In genomic region chr17:21354796-21355385, GRCh38 we compare ENCODE assay signal across 16 cellular contexts. TPM values are rescaled to one million over a fixed set of nuclear protein-coding genes. Genes with fewer than 3 reads are reported as not detected.
DNase-seq lines count a peak whose midpoint lies in the region; ATAC-seq and TF ChIP-seq lines count a peak whose summit lies in the region.
"Had no signal": no experiment of that assay in that cellular context is flagged by ENCODE, and none has a peak within 500 bp of the region (broad histone marks: within the 10 kb centered on the region; RNA-seq: fewer than 3 reads in every experiment).

No MANE protein-coding gene starts in this region.

- H2AFZ ChIP-seq in IMR-90 (replicated peaks; ENCODE audit: low read length, poor library complexity) (peak overlapping the region; percentile 15), neural progenitor cell (replicated peaks) (no peak overlapping the region)

- ATAC-seq in IMR-90 (ENCODE audit: low read depth) = no peak
- ATAC-seq: A549; CD8-positive, alpha-beta T cell; HepG2 had no signal

- H3K36me3 ChIP-seq in HEK293 (ENCODE audit: control insufficient read depth in 2 of 2, insufficient read depth in 1 of 2, low read length in 2 of 2) = no peaks in the 10 kb centered on the region
- H3K36me3 ChIP-seq in IMR-90 (ENCODE audit: control insufficient read depth, insufficient read depth, low read length) = no peaks in the 10 kb centered on the region
- H3K36me3 ChIP-seq in neural progenitor cell = no peaks in the 10 kb centered on the region

- H3K27me3 ChIP-seq in IMR-90 (ENCODE audit: control insufficient read depth, insufficient read depth, low read length) = peaks cover 27% of the 10 kb centered on the region; the same call in 1 of the 2 replicates
- H3K27me3 ChIP-seq in neural progenitor cell = peaks cover 5% of the 10 kb centered on the region

- H4K91ac ChIP-seq in IMR-90 (ENCODE audit: insufficient read depth, low read depth, low read length) = no peak overlapping the region

- no peak overlapping the region for H3K4ac ChIP-seq in IMR-90 (ENCODE audit: low read depth, low read length)

- peaks cover 5% of the 10 kb centered on the region for H3F3A ChIP-seq in neural progenitor cell (ENCODE audit: low read depth)

- no peaks in the 10 kb centered on the region for H3K9me1 ChIP-seq in IMR-90 (ENCODE audit: insufficient read depth, low read length)

- H3K14ac ChIP-seq in IMR-90 (replicated peaks; ENCODE audit: low read depth, low read length) = no peak overlapping the region

- in situ Hi-C loops in IMR-90 (cut with MboI; ENCODE audit: low sequenced_read_pairs) = no loop called here

- H2BK20ac ChIP-seq in IMR-90 (ENCODE audit: low read depth, low read length) = no peak overlapping the region

- H3K27ac ChIP-seq in HEK293 (ENCODE audit: extremely low read depth, low read depth, low read length) (no peak overlapping the region), IMR-90 (ENCODE audit: insufficient read depth, low read length) (no peak overlapping the region), neural progenitor cell (no peak overlapping the region)
- H3K27ac ChIP-seq: A549 had no signal

- H3K9me3 Mint-ChIP-seq in chondrocyte (ENCODE audit: low read depth) = no peaks in the 10 kb centered on the region
- H3K9me3 Mint-ChIP-seq in neural progenitor cell = peaks cover 1% of the 10 kb centered on the region
- H3K9me3 Mint-ChIP-seq: CD8-positive, alpha-beta T cell had no signal

- intact Hi-C loops in IMR-90 (cut with micrococcal nuclease) = no loop called here

- H3K9ac ChIP-seq in IMR-90 (ENCODE audit: low read depth, low read length) (no peak overlapping the region), neural progenitor cell (no peak overlapping the region)

- no peak for TF ChIP-seq CTCF in HEK293 (tag by site-specific recombination; IDR thresholded peaks at IDR 0.05)
- no peak for TF ChIP-seq CTCF in IMR-90 (conservative IDR thresholded peaks at IDR 0.05; ENCODE audit: low read depth, low read length)
- TF ChIP-seq CTCF in chondrocyte (IDR thresholded peaks at IDR 0.05) = no peak
- TF ChIP-seq CTCF in neural progenitor cell (IDR thresholded peaks at IDR 0.05) = no peak

- H3K9me3 ChIP-seq in HEK293 (ENCODE audit: control insufficient read depth, insufficient read depth, low read depth, low read length) = no peaks in the 10 kb centered on the region
- H3K9me3 ChIP-seq in IMR-90 (ENCODE audit: control insufficient read depth, insufficient read depth, low read length) = no peaks in the 10 kb centered on the region
- H3K9me3 ChIP-seq in neural progenitor cell (ENCODE audit: low read depth) = no peaks in the 10 kb centered on the region
- H3K9me3 ChIP-seq: A549, Caco-2 had no signal

- no peak overlapping the region for H2BK15ac ChIP-seq in IMR-90 (ENCODE audit: low read depth, low read length)

- no peak overlapping the region for H2BK120ac ChIP-seq in IMR-90 (ENCODE audit: low read depth, low read length)

- H3K27me3 Mint-ChIP-seq in chondrocyte (ENCODE audit: low read depth) = peaks cover 2% of the 10 kb centered on the region
- peaks cover 19% of the 10 kb centered on the region for H3K27me3 Mint-ChIP-seq in neural progenitor cell (ENCODE audit: insufficient read depth, low read depth)

- H3K4me2 ChIP-seq in IMR-90 (ENCODE audit: low read depth, low read length) = no peak overlapping the region
- no peak overlapping the region for H3K4me2 ChIP-seq in neural progenitor cell
- H3K4me2 ChIP-seq: A549 had no signal

- H3K4me1 ChIP-seq in HEK293 (ENCODE audit: control insufficient read depth, insufficient read depth, low read length) (no peaks in the 10 kb centered on the region), IMR-90 (ENCODE audit: control insufficient read depth, insufficient read depth, low read length) (no peaks in the 10 kb centered on the region), neural progenitor cell (peaks cover 25% of the 10 kb centered on the region)

- H3K36me3 Mint-ChIP-seq in chondrocyte (ENCODE audit: low read depth) (no peaks in the 10 kb centered on the region), neural progenitor cell (no peaks in the 10 kb centered on the region)
- H3K36me3 Mint-ChIP-seq: CD14-positive monocyte; CD8-positive, alpha-beta T cell had no signal

- dilution Hi-C loops in IMR-90 (cut with HindIII; ENCODE audit: low sequenced_read_pairs, unreplicated experiment) = no loop called here

- no peak overlapping the region for H2AK9ac ChIP-seq in IMR-90 (replicated peaks; ENCODE audit: low read depth, low read length, poor library complexity)

- no peak for TF ChIP-seq RAD21 in IMR-90 (IDR thresholded peaks at IDR 0.05; ENCODE audit: low read length)

- no peaks in the 10 kb centered on the region for H3K79me2 ChIP-seq in neural progenitor cell (ENCODE audit: low read depth)

- H3K4me3 Mint-ChIP-seq in chondrocyte (ENCODE audit: unreplicated experiment) (no peak overlapping the region), neural progenitor cell (no peak overlapping the region)
- H3K4me3 Mint-ChIP-seq: CD14-positive monocyte; CD8-positive, alpha-beta T cell had no signal

- POLR2A ChIA-PET in HEK293 (lab: Yijun Ruan, JAX) (no interaction called here), IMR-90 (lab: Charles Lee; ENCODE audit: unreplicated experiment) (no interaction called here)

- DNase-seq in IMR-90 = no peak
- DNase-seq in chondrocyte (ENCODE audit: low spot score) = peak; percentile 65
- no peak for DNase-seq in neural progenitor cell (ENCODE audit: low spot score)
- no peak for DNase-seq in HT-29 (ENCODE audit: low spot score)
- no peak for DNase-seq in GM19238 (ENCODE audit: insufficient read length, low spot score)
- DNase-seq in COLO668 (lab: John Stamatoyannopoulos, UW; ENCODE audit: unreplicated experiment) = no peak
- DNase-seq in cerebellum (ENCODE audit: low spot score) = no peak
- DNase-seq: Caco-2; CD8-positive, alpha-beta T cell; DND-41; GDM1; HCEC 1CT had no signal

- H3K18ac ChIP-seq in IMR-90 (ENCODE audit: low read depth, low read length) = no peak overlapping the region

- H3K4me3 ChIP-seq in HEK293 (ENCODE audit: low read depth, low read length) = no peak overlapping the region
- H3K4me3 ChIP-seq in IMR-90 (ENCODE audit: insufficient read depth, low read depth, low read length) = no peak overlapping the region
- H3K4me3 ChIP-seq in neural progenitor cell = no peak overlapping the region
- H3K4me3 ChIP-seq: A549 had no signal

- H3K56ac ChIP-seq in IMR-90 (ENCODE audit: extremely low read depth, insufficient read depth, low read length) = no peak overlapping the region

- TF ChIP-seq POLR2A in IMR-90 (IDR thresholded peaks at IDR 0.05; ENCODE audit: low read depth, low read length) = no peak

- no peak overlapping the region for H2BK5ac ChIP-seq in IMR-90 (ENCODE audit: low read depth, low read length, poor library complexity, severe bottlenecking)

- CTCF ChIA-PET in HEK293 (lab: Yijun Ruan, JAX) (no interaction called here), IMR-90 (lab: Yijun Ruan, JAX) (no interaction called here)

- no peaks in the 10 kb centered on the region for H3K79me1 ChIP-seq in IMR-90 (ENCODE audit: low read depth in 1 of 2, low read length in 2 of 2)

- H3K4me1 Mint-ChIP-seq in chondrocyte (ENCODE audit: low read depth) = peaks cover 6% of the 10 kb centered on the region
- peaks cover 32% of the 10 kb centered on the region for H3K4me1 Mint-ChIP-seq in neural progenitor cell

- WGBS in IMR-90 (ENCODE audit: extremely low coverage in 2 of 2, insufficient read length in 1 of 2), 2 experiments = 78% methylated on average over 7 of the region's 13 CpGs; no CpG with 5 or more reads in 1 of the 2 experiments

- H3K23ac ChIP-seq in IMR-90 (ENCODE audit: low read depth, low read length) = no peak overlapping the region

- H3K27ac Mint-ChIP-seq in chondrocyte (ENCODE audit: unreplicated experiment) (no peak overlapping the region), neural progenitor cell (peak overlapping the region; percentile 7)
- H3K27ac Mint-ChIP-seq: CD8-positive, alpha-beta T cell had no signal

- BruUV-seq in IMR-90 (replicated peaks; lab: Mats Ljungman, UMichigan) = no TSS peak

- no peak overlapping the region for H4K5ac ChIP-seq in IMR-90 (ENCODE audit: low read depth, low read length)

- H4K8ac ChIP-seq in IMR-90 (ENCODE audit: low read depth in 2 of 2, low read length in 2 of 2) = no peak overlapping the region

- no peaks in the 10 kb centered on the region for H4K20me1 ChIP-seq in IMR-90 (ENCODE audit: insufficient read depth, low read length)
- H4K20me1 ChIP-seq in neural progenitor cell (ENCODE audit: low read depth) = peaks cover 4% of the 10 kb centered on the region

- no peak overlapping the region for H2AK5ac ChIP-seq in IMR-90 (ENCODE audit: low read depth, low read length)

TF ChIP-seq in HEK293, 187 proteins besides CTCF, POLR2A, EP300 and RAD21:
- no peak for TF ChIP-seq ZNF580 (tag by site-specific recombination; IDR thresholded peaks at IDR 0.05)
- 0 out of 2 replicates have a peak, but pooled peaks have one; percentile 32 for TF ChIP-seq ZNF24 (tag by site-specific recombination; IDR thresholded peaks at IDR 0.05)

TF ChIP-seq in IMR-90, 13 proteins besides CTCF, POLR2A, EP300 and RAD21 (continues in another document):
- TF ChIP-seq CEBPB (IDR thresholded peaks at IDR 0.05; ENCODE audit: low read depth, low read length) (no peak), USF2 (IDR thresholded peaks at IDR 0.05; ENCODE audit: low read depth, low read length) (no peak), CHD1 (IDR thresholded peaks at IDR 0.05; ENCODE audit: low read depth, low read length) (no peak), RFX5 (IDR thresholded peaks at IDR 0.05; ENCODE audit: low read depth, low read length) (no peak), NFE2L2 (IDR thresholded peaks at IDR 0.05; ENCODE audit: low read depth, low read length) (no peak), BHLHE40 (IDR thresholded peaks at IDR 0.05; ENCODE audit: low read depth, low read length) (no peak), SMC3 (IDR thresholded peaks at IDR 0.05; ENCODE audit: low read depth, low read length) (no peak)

RNA-seq across cellular contexts. Expression of gene KCNJ12, which starts 21.3 kb away (rescaled TPM):
- under 0.01 and 0.28 TPM in 2 replicates for total RNA-seq in IMR-90 (2012; rRNA removed)
- 0.10 and 0.13 TPM in 2 replicates for polyA plus RNA-seq in IMR-90 (2012; rRNA removed)
- 0.14 and 0.32 TPM in 2 replicates for polyA plus RNA-seq in IMR-90 (2012; cell fraction: cytosol; rRNA removed)
- polyA plus RNA-seq in IMR-90 (2012; cell fraction: nucleus; rRNA removed; ENCODE audit: low replicate concordance) = 0.13 and 0.17 TPM in 2 replicates
- total RNA-seq in chondrocyte = 2.2 to 2.8 TPM (median 2.5 TPM) in 3 replicates
- total RNA-seq in neural progenitor cell (ENCODE audit: low replicate concordance) = 0.56 and 1.8 TPM in 2 replicates
- not detected in 2 replicates for total RNA-seq in HT-29 (2014; rRNA removed; shearing (Covaris generic))
- 2.8 TPM for total RNA-seq in cerebellum
- total RNA-seq: HepG2 had no signal
- polyA plus RNA-seq: CD14-positive monocyte, HepG2 had no signal
